ENCODE assay signal across 8 cellular contexts in genomic region chr2:85418132-85419008, GRCh38. TPM values are rescaled to one million over a fixed set of nuclear protein-coding genes. Genes with fewer than 3 reads are reported as not detected.
A peak's percentile ranks its signal among the peaks of the same experiment; 100 is the strongest.
DNase-seq lines count a peak whose midpoint lies in the region; FAIRE-seq and TF ChIP-seq lines count a peak whose summit lies in the region.

SH2D6 (plus strand) TSS chr2:85418714; CDS start chr2:85429466, 10,752 bp downstream.

- 0 out of 2 replicates have a peak, but pooled peaks cover 5% of the 10 kb centered on the region for H3F3A ChIP-seq in GM23248 (ENCODE audit: insufficient read depth)

- FAIRE-seq in frontal cortex (lab: Jason Lieb, UNC): no peak

- H3K4me3 ChIP-seq in GM23248: peak within 1 kb of the TSS; percentile 86
- peak within 1 kb of the TSS; percentile 85 for H3K4me3 ChIP-seq in Karpas-422 (ENCODE audit: low read length)
- H3K4me3 ChIP-seq in SJCRH30: peak within 1 kb of the TSS; percentile 72
- H3K4me3 ChIP-seq in neutrophil (ENCODE audit: low read depth in 1 of 2, low read length in 1 of 2): peak within 1 kb of the TSS; percentile 93 to 95

- H3K9me2 ChIP-seq in GM23248 (ENCODE audit: insufficient read depth) (no peaks in the 10 kb centered on the region), Karpas-422 (replicated peaks; ENCODE audit: insufficient read depth, low read length) (no peaks in the 10 kb centered on the region)

- 19 to 22% methylated on average over 45 to 49 of the region's 57 CpGs for WGBS in GM23248 (ENCODE audit: low coverage in 1 of 2, low lambda C conversion rate in 2 of 2, missing lambda C conversion rate in 2 of 2), 2 experiments

- H3K27me3 ChIP-seq in GM23248 (replicated peaks; ENCODE audit: insufficient read depth) (no peaks in the 10 kb centered on the region), Karpas-422 (ENCODE audit: low read length) (no peaks in the 10 kb centered on the region), SJCRH30 (no peaks in the 10 kb centered on the region), neutrophil (no peaks in the 10 kb centered on the region)

- TF ChIP-seq CTCF in neutrophil (IDR thresholded peaks at IDR 0.05): peak; percentile 10

- H3K4me1 ChIP-seq in GM23248 (ENCODE audit: insufficient read depth) (peaks cover 23% of the 10 kb centered on the region), Karpas-422 (ENCODE audit: low read length) (peaks cover 30% of the 10 kb centered on the region), SJCRH30 (peaks cover 13% of the 10 kb centered on the region), neutrophil (ENCODE audit: control insufficient read depth in 1 of 2, insufficient read depth in 1 of 2, low read depth in 1 of 2, low read length in 1 of 2) (peaks cover 52 to 55% of the 10 kb centered on the region in 2 experiments)

- no peaks in the 10 kb centered on the region for H3K36me3 ChIP-seq in GM23248 (ENCODE audit: low read depth)
- H3K36me3 ChIP-seq in Karpas-422 (ENCODE audit: insufficient read depth, low read length): no peaks in the 10 kb centered on the region
- no peaks in the 10 kb centered on the region for H3K36me3 ChIP-seq in SJCRH30
- no peaks in the 10 kb centered on the region for H3K36me3 ChIP-seq in neutrophil

- peak within 1 kb of the TSS; percentile 86 for H3K4me2 ChIP-seq in GM23248 (ENCODE audit: unreplicated experiment)
- peak within 1 kb of the TSS; percentile 95 for H3K4me2 ChIP-seq in Karpas-422 (ENCODE audit: low read depth, low read length, poor library complexity, severe bottlenecking)

- peak; percentile 89 for DNase-seq in ELR (ENCODE audit: low read depth)
- DNase-seq in GM23248: peak; percentile 89
- DNase-seq in Karpas-422: peak; percentile 96
- peak; percentile 89 to 94 for DNase-seq in SJCRH30
- DNase-seq in activated naive CD4-positive, alpha-beta T cell treated with Interleukin-2 at 50 U/mL for 16 hours: peak; percentile 89
- DNase-seq in frontal cortex (ENCODE audit: low spot score in 2 of 2): peak; percentile 86 to 87
- DNase-seq in substantia nigra (lab: John Stamatoyannopoulos, UW): peak in 48 of 49 donors; percentile 55 to 97 (median 86)

- peak within 1 kb of the TSS; percentile 92 for H3K9ac ChIP-seq in GM23248
- peak within 1 kb of the TSS; percentile 89 for H3K9ac ChIP-seq in Karpas-422 (ENCODE audit: low read length)

- peak within 1 kb of the TSS; percentile 91 for H2AFZ ChIP-seq in GM23248
- H2AFZ ChIP-seq in Karpas-422 (ENCODE audit: low read length): peak within 1 kb of the TSS; percentile 96

- H3K79me2 ChIP-seq in GM23248 (ENCODE audit: insufficient read depth) (peaks cover 14% of the 10 kb centered on the region; the same call in 1 of the 2 replicates), Karpas-422 (ENCODE audit: low read length) (peaks cover 7% of the 10 kb centered on the region; the same call in 1 of the 2 replicates)

- H3K27ac ChIP-seq in GM23248: peak within 1 kb of the TSS; percentile 58
- peak within 1 kb of the TSS; percentile 53 for H3K27ac ChIP-seq in Karpas-422 (ENCODE audit: low read length)
- H3K27ac ChIP-seq in SJCRH30: peak within 1 kb of the TSS; percentile 84
- H3K27ac ChIP-seq in neutrophil: peak within 1 kb of the TSS; percentile 82
- H3K27ac ChIP-seq in substantia nigra (ENCODE audit: low read depth, low read length, poor library complexity, severe bottlenecking): peak within 1 kb of the TSS; percentile 98

- H3K9me3 ChIP-seq in GM23248 (ENCODE audit: low read depth) (no peaks in the 10 kb centered on the region), Karpas-422 (ENCODE audit: low read length) (no peaks in the 10 kb centered on the region), SJCRH30 (replicated peaks) (no peaks in the 10 kb centered on the region), neutrophil (no peaks in the 10 kb centered on the region)

- in situ Hi-C loops in GM23248 (cut with MboI): no loop called here

- H4K20me1 ChIP-seq in GM23248 (ENCODE audit: insufficient read depth): no peaks in the 10 kb centered on the region
- H4K20me1 ChIP-seq in Karpas-422 (ENCODE audit: insufficient read depth, low read depth, low read length): no peaks in the 10 kb centered on the region

RNA-seq across cellular contexts. Expression of gene SH2D6, which starts in this region (rescaled TPM):
- not detected in 2 replicates for total RNA-seq in GM23248 (2014; rRNA removed; shearing (Covaris generic))
- polyA plus RNA-seq in GM23248 (2016; fragmentation: Nextera tagmentation; extraction: Ambion mirVana): 0.31 TPM in 1 of 2 replicates, not detected in the other
- 0.32 and 0.37 TPM in 2 replicates for total RNA-seq in Karpas-422 (2014; rRNA removed; shearing (Covaris generic); ENCODE audit: low replicate concordance)
- 0.25 and 0.77 TPM in 2 replicates for total RNA-seq in SJCRH30 (2014; rRNA removed; shearing (Covaris generic))
- 0.41 TPM for total RNA-seq in frontal cortex

Comparison
In these comparisons a context has a peak if more than half of its experiments do, and no peak if none do; other contexts are left out.
1. Peak in every context shown above with its lines: DNase-seq, H3K4me3 ChIP-seq and H3K27ac ChIP-seq.
2. Peak in DNase-seq, H3K4me3 ChIP-seq, H3K27ac ChIP-seq, H3K9ac ChIP-seq and H3K4me2 ChIP-seq in GM23248; RNA of the gene not detected or under 1 TPM.
3. Peak in DNase-seq, H3K4me3 ChIP-seq, H3K27ac ChIP-seq, H3K9ac ChIP-seq and H3K4me2 ChIP-seq in Karpas-422; RNA of the gene not detected or under 1 TPM.
4. Peak in DNase-seq, H3K4me3 ChIP-seq and H3K27ac ChIP-seq in SJCRH30; RNA of the gene not detected or under 1 TPM.
5. Peak in DNase-seq in frontal cortex; RNA of the gene not detected or under 1 TPM.